Comparison of ENCODE assay signal across 31 cellular contexts in genomic region chr5:150535611-150536010, GRCh38.
"Had no signal": no experiment of that assay in that cellular context is flagged by ENCODE, and none has a peak within 500 bp of the region (broad histone marks: within the 10 kb centered on the region; RNA-seq: fewer than 3 reads in every experiment).

No MANE protein-coding gene starts in this region.

- H3K4me3 ChIP-seq: esophagus muscularis mucosa, gastrocnemius medialis had no signal

- FAIRE-seq: colon had no signal

- H3K36me3 Mint-ChIP-seq: activated CD4-positive, alpha-beta memory T cell treated with anti-CD3 and anti-CD28 coated beads for 36 hours; activated CD8-positive, alpha-beta memory T cell treated with anti-CD3 and anti-CD28 coated beads, Interleukin-2, amount 10 ng/mL, durations not matched to agents 7 days and 5 days; activated naive CD4-positive, alpha-beta T cell treated with anti-CD3 and anti-CD28 coated beads, Interleukin-2, amount 10 ng/mL, durations not matched to agents 7 days and 5 days; activated naive CD4-positive, alpha-beta T cell treated with anti-CD3 and anti-CD28 coated beads, Interleukin-2, amount 50 U/mL, for 72 hours; activated naive CD8-positive, alpha-beta T cell treated with anti-CD3 and anti-CD28 coated beads, Interleukin-2, amount 10 ng/mL, durations not matched to agents 7 days and 5 days had no signal

- H3K27me3 ChIP-seq: brain microvascular endothelial cell, esophagus muscularis mucosa, foreskin keratinocyte, gastrocnemius medialis had no signal

- H3K9me3 Mint-ChIP-seq: activated CD4-positive, alpha-beta memory T cell treated with anti-CD3 and anti-CD28 coated beads for 36 hours; activated naive CD4-positive, alpha-beta T cell treated with anti-CD3 and anti-CD28 coated beads, Interleukin-2, amount 10 ng/mL, durations not matched to agents 7 days and 5 days; activated naive CD4-positive, alpha-beta T cell treated with anti-CD3 and anti-CD28 coated beads, Interleukin-2, amount 50 U/mL, for 72 hours; activated naive CD8-positive, alpha-beta T cell treated with anti-CD3 and anti-CD28 coated beads, Interleukin-2, amount 10 ng/mL, durations not matched to agents 7 days and 5 days; activated T-helper 1 cell treated with anti-CD3 and anti-CD28 coated beads, Interleukin-12 subunit alpha, Interleukin-12 subunit beta, Interleukin-2, Interleukin-4 antibody, amounts not matched to agents 30 ng/mL and 10 ng/mL and 1 ng/mL, durations not matched to agents 14 hours and 24 hours and 36 hours; activated T-helper 2 cell treated with anti-CD3 and anti-CD28 coated beads, Interferon-gamma antibody, Interleukin-2, Interleukin-4, amounts not matched to agents 10 μg/mL and 5 μg/mL and 100 μg/mL, durations not matched to agents 14 hours and 24 hours and 36 hours; central memory CD8-positive, alpha-beta T cell; effector memory CD8-positive, alpha-beta T cell had no signal

- H3K27me3 Mint-ChIP-seq: activated CD4-positive, alpha-beta memory T cell treated with anti-CD3 and anti-CD28 coated beads for 36 hours; activated naive CD4-positive, alpha-beta T cell treated with anti-CD3 and anti-CD28 coated beads, Interleukin-2, amount 10 ng/mL, durations not matched to agents 7 days and 5 days; activated naive CD8-positive, alpha-beta T cell treated with anti-CD3 and anti-CD28 coated beads, Interleukin-2, amount 10 ng/mL, durations not matched to agents 7 days and 5 days; central memory CD8-positive, alpha-beta T cell had no signal

- ATAC-seq: activated CD8-positive, alpha-beta memory T cell treated with anti-CD3 and anti-CD28 coated beads, Interleukin-2, amount 10 ng/mL, durations not matched to agents 7 days and 5 days; activated CD8-positive, alpha-beta T cell treated with anti-CD3 and anti-CD28 coated beads, Interleukin-2, amount 10 ng/mL, durations not matched to agents 7 days and 5 days; activated naive CD4-positive, alpha-beta T cell treated with anti-CD3 and anti-CD28 coated beads, Interleukin-2, amount 50 U/mL, for 72 hours; effector memory CD8-positive, alpha-beta T cell; foreskin keratinocyte; gastrocnemius medialis; WTC11 had no signal

- DNase-seq: activated CD4-positive, alpha-beta memory T cell treated with anti-CD3 and anti-CD28 coated beads for 36 hours; activated CD4-positive, alpha-beta T cell treated with anti-CD3 and anti-CD28 coated beads for 48 hours; activated CD4-positive, alpha-beta T cell treated with anti-CD3 and anti-CD28 coated beads, Interleukin-2, amount 50 U/mL, for 1 hour; activated CD8-positive, alpha-beta memory T cell treated with anti-CD3 and anti-CD28 coated beads, Interleukin-2, amount 10 ng/mL, durations not matched to agents 7 days and 5 days; activated CD8-positive, alpha-beta memory T cell treated with anti-CD3 and anti-CD28 coated beads, Interleukin-2, amount 50 U/mL, for 4 hours; activated CD8-positive, alpha-beta T cell treated with anti-CD3 and anti-CD28 coated beads, Interleukin-2, amount 10 ng/mL, durations not matched to agents 7 days and 5 days; activated effector memory CD4-positive, alpha-beta T cell treated with anti-CD3 and anti-CD28 coated beads, Interleukin-2, amount 50 U/mL, for 16 hours; activated naive CD4-positive, alpha-beta T cell; activated naive CD4-positive, alpha-beta T cell treated with anti-CD3 and anti-CD28 coated beads, Interleukin-2, amount 10 ng/mL, durations not matched to agents 7 days and 5 days; activated naive CD8-positive, alpha-beta T cell treated with anti-CD3 and anti-CD28 coated beads, Interleukin-2, amount 10 ng/mL, durations not matched to agents 7 days and 5 days; activated T-cell treated with anti-CD3 and anti-CD28 coated beads, Interleukin-2, amount 50 U/mL, for 1 hour; activated T-cell treated with anti-CD3 and anti-CD28 coated beads, Interleukin-2, amount 50 U/mL, for 48 hours; amniotic stem cell; anterior cingulate cortex; brain microvascular endothelial cell; cortex of kidney; dermis blood vessel endothelial cell; effector CD4-positive, alpha-beta T cell; effector memory CD8-positive, alpha-beta T cell; erythroblast; foreskin keratinocyte; gastrocnemius medialis; glutamatergic neuron; T-helper 2 cell had no signal

- H3K4me1 Mint-ChIP-seq: activated CD8-positive, alpha-beta memory T cell treated with anti-CD3 and anti-CD28 coated beads, Interleukin-2, amount 10 ng/mL, durations not matched to agents 7 days and 5 days; activated naive CD4-positive, alpha-beta T cell treated with anti-CD3 and anti-CD28 coated beads, Interleukin-2, amount 10 ng/mL, durations not matched to agents 7 days and 5 days; activated naive CD8-positive, alpha-beta T cell treated with anti-CD3 and anti-CD28 coated beads, Interleukin-2, amount 10 ng/mL, durations not matched to agents 7 days and 5 days; central memory CD8-positive, alpha-beta T cell had no signal

- H3K27ac Mint-ChIP-seq: activated CD4-positive, alpha-beta memory T cell treated with anti-CD3 and anti-CD28 coated beads for 36 hours; activated CD8-positive, alpha-beta memory T cell treated with anti-CD3 and anti-CD28 coated beads, Interleukin-2, amount 10 ng/mL, durations not matched to agents 7 days and 5 days; activated CD8-positive, alpha-beta T cell treated with anti-CD3 and anti-CD28 coated beads, Interleukin-2, amount 10 ng/mL, durations not matched to agents 7 days and 5 days; activated naive CD4-positive, alpha-beta T cell treated with anti-CD3 and anti-CD28 coated beads, Interleukin-2, amount 10 ng/mL, durations not matched to agents 7 days and 5 days; activated naive CD4-positive, alpha-beta T cell treated with anti-CD3 and anti-CD28 coated beads, Interleukin-2, amount 50 U/mL, for 72 hours; activated naive CD8-positive, alpha-beta T cell treated with anti-CD3 and anti-CD28 coated beads, Interleukin-2, amount 10 ng/mL, durations not matched to agents 7 days and 5 days; activated T-helper 1 cell treated with anti-CD3 and anti-CD28 coated beads, Interleukin-12 subunit alpha, Interleukin-12 subunit beta, Interleukin-2, Interleukin-4 antibody, amounts not matched to agents 30 ng/mL and 10 ng/mL and 1 ng/mL, durations not matched to agents 14 hours and 24 hours and 36 hours; activated T-helper 2 cell treated with anti-CD3 and anti-CD28 coated beads, Interferon-gamma antibody, Interleukin-2, Interleukin-4, amounts not matched to agents 10 μg/mL and 5 μg/mL and 100 μg/mL, durations not matched to agents 14 hours and 24 hours and 36 hours; effector memory CD8-positive, alpha-beta T cell; WTC11 had no signal

- H3K9me3 ChIP-seq: esophagus muscularis mucosa, gastrocnemius medialis had no signal

- H3K4me3 Mint-ChIP-seq: activated CD4-positive, alpha-beta memory T cell treated with anti-CD3 and anti-CD28 coated beads for 36 hours; activated CD8-positive, alpha-beta memory T cell treated with anti-CD3 and anti-CD28 coated beads, Interleukin-2, amount 10 ng/mL, durations not matched to agents 7 days and 5 days; activated CD8-positive, alpha-beta T cell treated with anti-CD3 and anti-CD28 coated beads, Interleukin-2, amount 10 ng/mL, durations not matched to agents 7 days and 5 days; activated naive CD4-positive, alpha-beta T cell treated with anti-CD3 and anti-CD28 coated beads, Interleukin-2, amount 10 ng/mL, durations not matched to agents 7 days and 5 days; activated naive CD8-positive, alpha-beta T cell treated with anti-CD3 and anti-CD28 coated beads, Interleukin-2, amount 10 ng/mL, durations not matched to agents 7 days and 5 days; activated T-helper 1 cell treated with anti-CD3 and anti-CD28 coated beads, Interleukin-12 subunit alpha, Interleukin-12 subunit beta, Interleukin-2, Interleukin-4 antibody, amounts not matched to agents 30 ng/mL and 10 ng/mL and 1 ng/mL, durations not matched to agents 14 hours and 24 hours and 36 hours; central memory CD8-positive, alpha-beta T cell; effector memory CD8-positive, alpha-beta T cell; WTC11 had no signal

- H3K27ac ChIP-seq: brain microvascular endothelial cell, esophagus muscularis mucosa, foreskin keratinocyte, gastrocnemius medialis had no signal
